In the genomic region with DNA sequence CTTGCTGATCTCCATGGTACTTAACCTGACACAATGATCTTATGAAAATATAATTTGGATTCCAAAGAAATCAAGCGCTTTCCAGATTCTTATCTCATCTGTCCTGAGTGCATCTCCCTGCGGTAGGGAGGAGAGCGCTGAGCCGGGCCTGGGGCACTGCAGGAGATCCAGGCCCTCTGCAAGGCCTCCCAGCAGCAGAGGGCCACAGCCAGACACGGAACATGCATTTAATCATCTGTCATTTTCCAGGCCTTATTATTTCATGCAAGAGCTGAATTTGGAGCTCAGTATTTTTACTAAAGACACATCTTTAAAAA, we compare ENCODE assay signal across 15 cellular contexts.
DNase-seq lines count a peak whose midpoint lies in the region; ATAC-seq and TF ChIP-seq lines count a peak whose summit lies in the region.
"Had no signal": no experiment of that assay in that cellular context is flagged by ENCODE, and none has a peak within 500 bp of the region (broad histone marks: within the 10 kb centered on the region; RNA-seq: fewer than 3 reads in every experiment).

No MANE protein-coding gene starts in this region.

- H3K27ac ChIP-seq in hepatocyte = peak overlapping the region; percentile 55
- H3K27ac ChIP-seq in gastrocnemius medialis = peak overlapping the region; percentile 9 to 64 (median 53)
- no peak overlapping the region for H3K27ac ChIP-seq in CD8-positive, alpha-beta memory T cell (ENCODE audit: low read depth, low read length)
- H3K27ac ChIP-seq in SJCRH30 = no peak overlapping the region
- no peak overlapping the region for H3K27ac ChIP-seq in neural progenitor cell
- H3K27ac ChIP-seq: neutrophil had no signal

- no peaks in the 10 kb centered on the region for H3K9me3 Mint-ChIP-seq in CD8-positive, alpha-beta memory T cell
- no peaks in the 10 kb centered on the region for H3K9me3 Mint-ChIP-seq in neural progenitor cell

- TF ChIP-seq POLR2A in gastrocnemius medialis (IDR thresholded peaks at IDR 0.05) = no peak

- peak overlapping the region in 1 of 7 donors; percentile 16 for H3K4me3 Mint-ChIP-seq in CD8-positive, alpha-beta memory T cell
- H3K4me3 Mint-ChIP-seq in neural progenitor cell = no peak overlapping the region
- H3K4me3 Mint-ChIP-seq: activated CD8-positive, alpha-beta T cell treated with anti-CD3 and anti-CD28 coated beads, Interleukin-2, amount 10 ng/mL, durations not matched to agents 7 days and 5 days had no signal

- POLR2A ChIA-PET in CD8-positive, alpha-beta memory T cell (lab: Charles Lee) = no interaction called here

- H2AFZ ChIP-seq in hepatocyte (no peak overlapping the region), neural progenitor cell (replicated peaks) (no peak overlapping the region)

- peaks cover 0 to 3% of the 10 kb centered on the region in 2 donors for H3K27me3 Mint-ChIP-seq in CD8-positive, alpha-beta memory T cell
- peaks cover 9% of the 10 kb centered on the region for H3K27me3 Mint-ChIP-seq in neural progenitor cell (ENCODE audit: insufficient read depth, low read depth)

- DNase-seq in BE2C = peak; percentile 88
- DNase-seq in amniotic epithelial cell (ENCODE audit: low read depth) = peak; percentile 41
- DNase-seq in hepatocyte (ENCODE audit: low spot score) = no peak
- DNase-seq in gastrocnemius medialis = no peak
- no peak for DNase-seq in CD8-positive, alpha-beta memory T cell
- DNase-seq in SJCRH30 = no peak
- no peak for DNase-seq in neural progenitor cell (ENCODE audit: low spot score)
- DNase-seq in GM19238 (ENCODE audit: insufficient read length, low spot score) = no peak
- DNase-seq: activated CD8-positive, alpha-beta T cell treated with anti-CD3 and anti-CD28 coated beads, Interleukin-2, amount 10 ng/mL, durations not matched to agents 7 days and 5 days; effector CD4-positive, alpha-beta T cell; NCI-H187; NCI-H510A treated with DMSO at 0.1 percent for 48 hours; OCI-M1; substantia nigra had no signal

- TF ChIP-seq CTCF in BE2C (IDR thresholded peaks at IDR 0.05; ENCODE audit: low read depth, low read length) (peak; percentile 31; the same call in 1 of the 2 replicates), hepatocyte (IDR thresholded peaks at IDR 0.05; ENCODE audit: poor library complexity) (no peak), gastrocnemius medialis (IDR thresholded peaks at IDR 0.05 in 4 of 5, conservative IDR thresholded peaks at IDR 0.05 in 1 of 5) (no peak), neural progenitor cell (IDR thresholded peaks at IDR 0.05) (no peak)

- intact Hi-C loops in gastrocnemius medialis (cut with DNase I; ENCODE audit: low total_unique reads) = no loop called here

- H3K27ac Mint-ChIP-seq in CD8-positive, alpha-beta memory T cell = no peak overlapping the region
- no peak overlapping the region for H3K27ac Mint-ChIP-seq in neural progenitor cell
- H3K27ac Mint-ChIP-seq: activated CD8-positive, alpha-beta T cell treated with anti-CD3 and anti-CD28 coated beads, Interleukin-2, amount 10 ng/mL, durations not matched to agents 7 days and 5 days had no signal

- H3K4me3 ChIP-seq in BE2C (ENCODE audit: low read depth, low read length) = peak overlapping the region; percentile 28
- H3K4me3 ChIP-seq in hepatocyte = no peak overlapping the region
- no peak overlapping the region for H3K4me3 ChIP-seq in gastrocnemius medialis
- no peak overlapping the region for H3K4me3 ChIP-seq in CD8-positive, alpha-beta memory T cell (ENCODE audit: low read length)
- no peak overlapping the region for H3K4me3 ChIP-seq in SJCRH30
- H3K4me3 ChIP-seq in neural progenitor cell = no peak overlapping the region

- H3K9ac ChIP-seq in neural progenitor cell = no peak overlapping the region

- H3K4me1 ChIP-seq in BE2C = peaks cover 58% of the 10 kb centered on the region
- peaks cover 24% of the 10 kb centered on the region for H3K4me1 ChIP-seq in hepatocyte (ENCODE audit: insufficient read depth)
- H3K4me1 ChIP-seq in gastrocnemius medialis = no peaks in the 10 kb centered on the region
- peaks cover 31% of the 10 kb centered on the region for H3K4me1 ChIP-seq in CD8-positive, alpha-beta memory T cell (ENCODE audit: insufficient read depth, low read length)
- H3K4me1 ChIP-seq in SJCRH30 = no peaks in the 10 kb centered on the region
- H3K4me1 ChIP-seq in neural progenitor cell = peaks cover 16% of the 10 kb centered on the region

- no peaks in the 10 kb centered on the region for H3K27me3 ChIP-seq in BE2C
- no peaks in the 10 kb centered on the region for H3K27me3 ChIP-seq in hepatocyte
- no peaks in the 10 kb centered on the region for H3K27me3 ChIP-seq in gastrocnemius medialis
- no peaks in the 10 kb centered on the region for H3K27me3 ChIP-seq in CD8-positive, alpha-beta memory T cell (ENCODE audit: insufficient read depth, low read length, poor library complexity, severe bottlenecking)
- no peaks in the 10 kb centered on the region for H3K27me3 ChIP-seq in SJCRH30
- H3K27me3 ChIP-seq in neural progenitor cell = no peaks in the 10 kb centered on the region
- H3K27me3 ChIP-seq: neutrophil had no signal

- ATAC-seq in gastrocnemius medialis = no peak
- ATAC-seq: activated CD8-positive, alpha-beta T cell treated with anti-CD3 and anti-CD28 coated beads, Interleukin-2, amount 10 ng/mL, durations not matched to agents 7 days and 5 days had no signal

- no peaks in the 10 kb centered on the region for H3K9me2 ChIP-seq in hepatocyte (replicated peaks; ENCODE audit: insufficient read depth)

- no peaks in the 10 kb centered on the region for H3F3A ChIP-seq in neural progenitor cell (ENCODE audit: low read depth)

- CTCF ChIA-PET in CD8-positive, alpha-beta memory T cell (lab: Charles Lee) = interaction anchor here (1.6 kb wide), 1 partner anchor 238 kb away, joined by 6 read pairs; no protein-coding TSS in a partner anchor

- H3K79me2 ChIP-seq in hepatocyte (no peaks in the 10 kb centered on the region), neural progenitor cell (ENCODE audit: low read depth) (no peaks in the 10 kb centered on the region)

- H3K4me2 ChIP-seq in hepatocyte (peak overlapping the region; percentile 61), neural progenitor cell (no peak overlapping the region)

- H3K36me3 ChIP-seq in BE2C = peaks cover 42% of the 10 kb centered on the region
- H3K36me3 ChIP-seq in hepatocyte (replicated peaks; ENCODE audit: insufficient read depth, low read depth) = no peaks in the 10 kb centered on the region
- peaks cover 0 to 49% of the 10 kb centered on the region in 2 donors for H3K36me3 ChIP-seq in gastrocnemius medialis
- H3K36me3 ChIP-seq in CD8-positive, alpha-beta memory T cell (ENCODE audit: insufficient read depth, low read length) = no peaks in the 10 kb centered on the region
- peaks cover 2% of the 10 kb centered on the region for H3K36me3 ChIP-seq in SJCRH30
- no peaks in the 10 kb centered on the region for H3K36me3 ChIP-seq in neural progenitor cell

- H3K9me3 ChIP-seq in BE2C (no peaks in the 10 kb centered on the region), hepatocyte (ENCODE audit: low read depth) (no peaks in the 10 kb centered on the region), gastrocnemius medialis (no peaks in the 10 kb centered on the region), SJCRH30 (replicated peaks) (no peaks in the 10 kb centered on the region), neural progenitor cell (ENCODE audit: low read depth) (no peaks in the 10 kb centered on the region)
- no peaks in the 10 kb centered on the region for H3K9me3 ChIP-seq in CD8-positive, alpha-beta memory T cell (ENCODE audit: low read length)
- H3K9me3 ChIP-seq: neutrophil had no signal

- in situ Hi-C loops in gastrocnemius medialis (cut with MboI; ENCODE audit: low sequenced_read_pairs in 4 of 4) = no loop called here

- H3K4me1 Mint-ChIP-seq in CD8-positive, alpha-beta memory T cell = peaks cover 31 to 39% (median 34%) of the 10 kb centered on the region in 3 donors
- peaks cover 39% of the 10 kb centered on the region for H3K4me1 Mint-ChIP-seq in neural progenitor cell

- H4K20me1 ChIP-seq in hepatocyte (ENCODE audit: insufficient read depth, poor library complexity, severe bottlenecking) (no peaks in the 10 kb centered on the region), neural progenitor cell (ENCODE audit: low read depth) (no peaks in the 10 kb centered on the region)

- H3K36me3 Mint-ChIP-seq in CD8-positive, alpha-beta memory T cell = no peaks in the 10 kb centered on the region
- peaks cover 48% of the 10 kb centered on the region for H3K36me3 Mint-ChIP-seq in neural progenitor cell

- WGBS in hepatocyte (ENCODE audit: low lambda C conversion rate, missing lambda C conversion rate) = 54% methylated on average over 5 of the region's 5 CpGs

Comparison
In these comparisons a context has a peak if more than half of its experiments do, and no peak if none do; other contexts are left out.
1. DNase-seq: peak in BE2C (single experiment) and amniotic epithelial cell (single experiment); none in hepatocyte (single experiment), gastrocnemius medialis (0 of 2), CD8-positive, alpha-beta memory T cell (0 of 5), SJCRH30 (0 of 2), neural progenitor cell (single experiment) and GM19238 (single experiment).
2. H3K27ac ChIP-seq: peak in hepatocyte (single experiment) and gastrocnemius medialis (4 of 4); none in CD8-positive, alpha-beta memory T cell (single experiment), SJCRH30 (single experiment) and neural progenitor cell (single experiment).